In genomic region chr11:6818967-6819366, GRCh38 we compare ENCODE assay signal across 4 cellular contexts. TPM values are rescaled to one million over a fixed set of nuclear protein-coding genes. Genes with fewer than 3 reads are reported as not detected.
"Had no signal": no experiment of that assay in that cellular context is flagged by ENCODE, and none has a peak within 500 bp of the region (broad histone marks: within the 10 kb centered on the region; RNA-seq: fewer than 3 reads in every experiment).

No MANE protein-coding gene starts in this region.

- ATAC-seq: GM12878 had no signal

- H3K4me3 ChIP-seq: GM12878 had no signal

- DNase-seq: GDM1, GF-D8 had no signal

RNA-seq across cellular contexts. Expression of gene OR6A2, which starts 19.5 kb away (rescaled TPM):
- polyA plus RNA-seq: GM12878 had no signal

RNA-seq across cellular contexts. Expression of gene OR10A5, which starts 26.5 kb away (rescaled TPM):
- total RNA-seq: G401, GM12878 had no signal
- polyA plus RNA-seq: GM12878 had no signal

RNA-seq across cellular contexts. Expression of gene OR2AG1, which starts 36.1 kb away (rescaled TPM):
- total RNA-seq: G401, GM12878 had no signal
- polyA plus RNA-seq: GM12878 had no signal

RNA-seq across cellular contexts. Expression of gene OR10A2, which starts 43.9 kb away (rescaled TPM):
- total RNA-seq: G401, GM12878 had no signal

RNA-seq across cellular contexts. Expression of gene OR2AG2, which starts 47.2 kb away (rescaled TPM):
- total RNA-seq: G401 had no signal
